ENCODE assay signal across 13 cellular contexts in the genomic region with DNA sequence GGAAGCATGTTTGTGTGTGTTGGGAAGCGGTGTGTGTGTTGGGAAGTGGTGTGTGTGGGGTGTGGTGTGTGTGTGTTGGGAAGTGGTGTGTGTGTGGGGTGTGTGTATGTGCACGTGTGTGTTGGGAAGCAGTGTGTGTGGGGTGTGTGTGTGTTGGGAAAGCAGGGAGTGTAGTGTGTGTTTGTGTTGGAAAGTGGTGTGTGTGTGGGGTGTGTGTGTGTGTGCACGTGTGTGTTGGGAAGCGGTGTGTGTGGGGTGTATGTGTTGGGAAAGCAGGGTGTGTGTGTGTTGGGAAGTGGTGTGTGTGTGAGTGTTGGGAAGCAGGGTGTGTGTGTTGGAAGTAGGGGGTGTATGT. TPM values are rescaled to one million over a fixed set of nuclear protein-coding genes. Genes with fewer than 3 reads are reported as not detected.
A peak's percentile ranks its signal among the peaks of the same experiment; 100 is the strongest.
DNase-seq lines count a peak whose midpoint lies in the region; ATAC-seq, FAIRE-seq and TF ChIP-seq lines count a peak whose summit lies in the region.
"Had no signal": no experiment of that assay in that cellular context is flagged by ENCODE, and none has a peak within 500 bp of the region (broad histone marks: within the 10 kb centered on the region; RNA-seq: fewer than 3 reads in every experiment).

No MANE protein-coding gene starts in this region.

- no peaks in the 10 kb centered on the region for H3K36me3 ChIP-seq in H1 (ENCODE audit: control insufficient read depth in 2 of 4, insufficient read depth in 4 of 4, low read length in 3 of 4)

- H3K27me3 Mint-ChIP-seq in activated B cell treated with CpG ODN at 0.5 μM for 24 hours: peaks cover 4% of the 10 kb centered on the region
- peaks cover 64% of the 10 kb centered on the region for H3K27me3 Mint-ChIP-seq in progenitor cell of endocrine pancreas

- H3K9ac ChIP-seq in H1 (replicated peaks in 1 of 4; ENCODE audit: extremely low read depth in 1 of 4, low read depth in 3 of 4, low read length in 3 of 4): no peak overlapping the region; a peak in 1 of 7 replicates

- no peak overlapping the region for H4K5ac ChIP-seq in H1 (ENCODE audit: insufficient read length, low read depth, low read length)

- peak overlapping the region; percentile 95 for H2AFZ ChIP-seq in H1 (ENCODE audit: low read length)

- peaks cover 0 to 7% of the 10 kb centered on the region in 2 experiments for H4K20me1 ChIP-seq in H1 (replicated peaks in 1 of 2; ENCODE audit: control insufficient read depth in 1 of 2, insufficient read depth in 2 of 2, low read length in 2 of 2)

- H3K9me3 Mint-ChIP-seq in activated B cell treated with CpG ODN at 0.5 μM for 24 hours (no peaks in the 10 kb centered on the region), progenitor cell of endocrine pancreas (ENCODE audit: low read depth) (no peaks in the 10 kb centered on the region)

- H3K23me2 ChIP-seq in H1 (ENCODE audit: low read depth, low read length): peaks cover 15% of the 10 kb centered on the region

- WGBS in H1 (ENCODE audit: extremely low coverage in 1 of 2, insufficient coverage in 1 of 2, insufficient read length in 1 of 2, insufficient replicate concordance in 2 of 2, low coverage in 1 of 2, low lambda C conversion rate in 2 of 2, missing lambda C conversion rate in 1 of 2), 2 experiments: 92 to 100% methylated on average over 1 to 3 of the region's 4 CpGs

- H3K4ac ChIP-seq in H1 (replicated peaks; ENCODE audit: insufficient read length, low read depth, low read length): no peak overlapping the region

- intact Hi-C loops in activated B cell treated with CpG ODN at 0.5 μM for 24 hours (cut with micrococcal nuclease) (no loop called here), posterior cingulate gyrus (cut with DNase I) (no loop called here)

- peak overlapping the region in 1 of 2 experiments; percentile 89; a peak in 2 of 4 replicates for H3K4me2 ChIP-seq in H1 (ENCODE audit: insufficient read depth in 1 of 2, low read depth in 2 of 2, low read length in 2 of 2)

- H4K91ac ChIP-seq in H1 (replicated peaks; ENCODE audit: insufficient read length, low read length): peak overlapping the region; percentile 61

- no peak overlapping the region for H3K27ac ChIP-seq in H1 (ENCODE audit: low read depth, low read length)

- H3K79me2 ChIP-seq in H1 (ENCODE audit: control insufficient read depth in 1 of 2, insufficient read depth in 2 of 2, low read length in 2 of 2): no peaks in the 10 kb centered on the region

- H3K4me3 ChIP-seq in H1 (ENCODE audit: extremely low read depth in 1 of 4, insufficient read depth in 2 of 4, low read depth in 3 of 4, low read length in 4 of 4): peak overlapping the region in 1 of 4 experiments; percentile 55; a peak in 1 of 8 replicates

- no peak overlapping the region for H4K8ac ChIP-seq in H1 (ENCODE audit: extremely low read depth, insufficient read depth, low read length)

- no peak for FAIRE-seq in H1 (lab: Jason Lieb, UNC)

- H3K27me3 ChIP-seq in H1 (replicated peaks in 1 of 4; ENCODE audit: control insufficient read depth in 3 of 4, extremely low read depth in 1 of 4, insufficient read depth in 3 of 4, low read length in 3 of 4): peaks cover 0 to 26% (median 23%) of the 10 kb centered on the region in 4 experiments; a peak in 6 of 7 replicates

- no peak overlapping the region for H3K23ac ChIP-seq in H1 (ENCODE audit: insufficient read length)

- H2BK5ac ChIP-seq in H1 (ENCODE audit: low read depth, low read length): no peak overlapping the region; the same call in 1 of the 2 replicates

- no peaks in the 10 kb centered on the region for H3K9me3 ChIP-seq in H1 (ENCODE audit: insufficient read depth in 2 of 2, low read depth in 1 of 2, low read length in 1 of 2)

- peak overlapping the region; percentile 55; the same call in 1 of the 2 replicates for H2AK5ac ChIP-seq in H1 (ENCODE audit: low read depth, low read length)

- H3K18ac ChIP-seq in H1 (ENCODE audit: extremely low read depth, low read length): no peak overlapping the region

- H3K79me1 ChIP-seq in H1 (ENCODE audit: low read depth, low read length): no peaks in the 10 kb centered on the region

- H2BK120ac ChIP-seq in H1 (replicated peaks; ENCODE audit: low read depth, low read length): no peak overlapping the region

- H3K27ac Mint-ChIP-seq in activated B cell treated with CpG ODN at 0.5 μM for 24 hours (no peak overlapping the region), progenitor cell of endocrine pancreas (no peak overlapping the region)

- TF ChIP-seq CTCF in activated B cell treated with CpG ODN at 0.5 μM for 24 hours (IDR thresholded peaks at IDR 0.05): no peak
- no peak for TF ChIP-seq CTCF in H1 (IDR thresholded peaks at IDR 0.05; ENCODE audit: control extremely low read depth in 1 of 3, insufficient read depth in 1 of 3, low read depth in 1 of 3, low read length in 3 of 3)
- no peak for TF ChIP-seq CTCF in progenitor cell of endocrine pancreas (IDR thresholded peaks at IDR 0.05; ENCODE audit: unreplicated experiment)

- no peak overlapping the region for H3K14ac ChIP-seq in H1 (ENCODE audit: insufficient read length)

- H2BK20ac ChIP-seq in H1 (ENCODE audit: low read length): no peak overlapping the region

- no peak for TF ChIP-seq EP300 in H1 (IDR thresholded peaks at IDR 0.05; ENCODE audit: borderline replicate concordance in 1 of 2, low read depth in 2 of 2, low read length in 2 of 2)

- POLR2A ChIA-PET in activated B cell treated with CpG ODN at 0.5 μM for 24 hours (lab: Charles Lee) (no interaction called here), H1 (lab: Charles Lee; ENCODE audit: partially characterized antibody) (no interaction called here)

- CTCF ChIA-PET in activated B cell treated with CpG ODN at 0.5 μM for 24 hours (lab: Charles Lee): no interaction called here
- CTCF ChIA-PET in H1 (lab: Charles Lee; ENCODE audit: partially characterized antibody): no interaction called here

- peak overlapping the region; percentile 97 for H3K56ac ChIP-seq in H1 (replicated peaks; ENCODE audit: insufficient read length, low read depth, low read length)

- peak overlapping the region; percentile 75 for H3K4me3 Mint-ChIP-seq in activated B cell treated with CpG ODN at 0.5 μM for 24 hours
- peak overlapping the region; percentile 35 for H3K4me3 Mint-ChIP-seq in progenitor cell of endocrine pancreas (ENCODE audit: low read depth)

- H3K36me3 Mint-ChIP-seq in activated B cell treated with CpG ODN at 0.5 μM for 24 hours (ENCODE audit: low read depth) (no peaks in the 10 kb centered on the region), progenitor cell of endocrine pancreas (ENCODE audit: insufficient read depth) (no peaks in the 10 kb centered on the region)

- peak; percentile 47 for DNase-seq in activated effector memory CD4-positive, alpha-beta T cell treated with anti-CD3 and anti-CD28 coated beads, Interleukin-2, amount 50 U/mL, for 16 hours
- DNase-seq in activated effector memory CD4-positive, alpha-beta T cell treated with Interleukin-2 at 50 U/mL for 16 hours: no peak
- DNase-seq in activated B cell treated with CpG ODN at 0.5 μM for 24 hours (no peak), H1 (ENCODE audit: low read depth in 1 of 2, low spot score in 2 of 2) (no peak), progenitor cell of endocrine pancreas (ENCODE audit: low spot score, unreplicated experiment) (no peak), posterior cingulate gyrus (no peak), GM03348 (ENCODE audit: low spot score) (no peak)
- DNase-seq: activated CD8-positive, alpha-beta memory T cell treated with anti-CD3 and anti-CD28 coated beads, Interleukin-2, amount 50 U/mL, for 4 hours; NCI-H1417 treated with DMSO at 0.1 percent for 48 hours; NCI-H345; occipital lobe had no signal

- ATAC-seq in activated B cell treated with CpG ODN at 0.5 μM for 24 hours (ENCODE audit: low read depth) (no peak), GM19328 (IDR thresholded peaks at IDR 0.05; ENCODE audit: unreplicated experiment) (no peak)

- H2BK12ac ChIP-seq in H1 (ENCODE audit: low read depth, low read length): peak overlapping the region; percentile 89

- no peak for TF ChIP-seq POLR2A in H1 (IDR thresholded peaks at IDR 0.05; ENCODE audit: control extremely low read depth in 1 of 2, low read depth in 2 of 2, low read length in 2 of 2)

- H3K4me1 ChIP-seq in H1 (replicated peaks in 1 of 4; ENCODE audit: control insufficient read depth in 3 of 4, insufficient read depth in 4 of 4, low read length in 3 of 4): peaks cover 0 to 6% (median 1%) of the 10 kb centered on the region in 4 experiments; a peak in 3 of 7 replicates

- H3K4me1 Mint-ChIP-seq in activated B cell treated with CpG ODN at 0.5 μM for 24 hours: peaks cover 49% of the 10 kb centered on the region
- no peaks in the 10 kb centered on the region for H3K4me1 Mint-ChIP-seq in progenitor cell of endocrine pancreas (ENCODE audit: low read depth)

- no peak for TF ChIP-seq RAD21 in H1 (IDR thresholded peaks at IDR 0.05 in 1 of 2, conservative IDR thresholded peaks at IDR 0.05 in 1 of 2; ENCODE audit: low read depth in 2 of 2, low read length in 2 of 2)

- H2BK15ac ChIP-seq in H1 (ENCODE audit: low read length): peak overlapping the region; percentile 93; the same call in 1 of the 2 replicates

RNA-seq across cellular contexts. Expression of a gene that starts 0.8 kb away (rescaled TPM):
- 2.9 and 3.7 TPM in 2 replicates for total RNA-seq in activated B cell treated with CpG ODN at 0.5 μM for 24 hours
- total RNA-seq in H1 (2021; fragmentation: NEBNext Ultra II Directional; extraction: Animal tissue kit (Norgen Biotek cat#: 25700)): 0.37 and 1.1 TPM in 2 replicates
- 0.42 and 0.61 TPM in 2 replicates for polyA plus RNA-seq in H1 (2011; rRNA removed)
- polyA plus RNA-seq in H1 (2011; cell fraction: cytosol; rRNA removed): 0.27 TPM
- 0.34 TPM for polyA plus RNA-seq in H1 (2011; cell fraction: nucleus; rRNA removed)
- polyA plus RNA-seq in H1 (2012, experiment 1 of 2): 0.11 to 0.43 TPM (median 0.21 TPM) in 4 replicates
- polyA plus RNA-seq in H1 (2012, experiment 2 of 2): 0.04 TPM
- 0.28 TPM for polyA plus RNA-seq in H1 (2013, experiment 1 of 2)
- 0.24 TPM for polyA plus RNA-seq in H1 (2013, experiment 2 of 2)
- polyA minus RNA-seq in H1 (2011; rRNA and poly(A)+ RNA removed): 0.66 and 1.0 TPM in 2 replicates
- polyA minus RNA-seq in H1 (2011; cell fraction: cytosol; rRNA and poly(A)+ RNA removed): 1.2 TPM
- 1.2 TPM for polyA minus RNA-seq in H1 (2011; cell fraction: nucleus; rRNA and poly(A)+ RNA removed)
- not detected in 2 replicates for total RNA-seq in progenitor cell of endocrine pancreas
- total RNA-seq: H7 had no signal

RNA-seq across cellular contexts. Expression of a gene that starts 11.5 kb away (rescaled TPM):
- total RNA-seq in activated B cell treated with CpG ODN at 0.5 μM for 24 hours (33.1 and 34.5 TPM in 2 replicates), progenitor cell of endocrine pancreas (not detected in 2 replicates)
- not detected in 2 replicates for total RNA-seq in H1 (2021; fragmentation: NEBNext Ultra II Directional; extraction: Animal tissue kit (Norgen Biotek cat#: 25700))
- polyA plus RNA-seq in H1 (2011; rRNA removed): not detected in 2 replicates
- polyA plus RNA-seq in H1 (2011; cell fraction: cytosol; rRNA removed): not detected
- polyA plus RNA-seq in H1 (2011; cell fraction: nucleus; rRNA removed): not detected
- polyA plus RNA-seq in H1 (2012, experiment 1 of 2): not detected in 4 replicates
- polyA plus RNA-seq in H1 (2012, experiment 2 of 2): not detected
- not detected for polyA plus RNA-seq in H1 (2013, experiment 1 of 2)
- not detected for polyA plus RNA-seq in H1 (2013, experiment 2 of 2)
- 0.17 TPM in 1 of 2 replicates, not detected in the other for polyA minus RNA-seq in H1 (2011; rRNA and poly(A)+ RNA removed)
- not detected for polyA minus RNA-seq in H1 (2011; cell fraction: cytosol; rRNA and poly(A)+ RNA removed)
- polyA minus RNA-seq in H1 (2011; cell fraction: nucleus; rRNA and poly(A)+ RNA removed): not detected
- total RNA-seq: H7 had no signal

RNA-seq across cellular contexts. Expression of a gene that starts 49.3 kb away (rescaled TPM):
- total RNA-seq in activated B cell treated with CpG ODN at 0.5 μM for 24 hours (116 and 122 TPM in 2 replicates), progenitor cell of endocrine pancreas (18.7 and 21.9 TPM in 2 replicates)
- total RNA-seq in H1 (2021; fragmentation: NEBNext Ultra II Directional; extraction: Animal tissue kit (Norgen Biotek cat#: 25700)): 18.7 and 18.8 TPM in 2 replicates
- 2.9 and 3.7 TPM in 2 replicates for polyA plus RNA-seq in H1 (2011; rRNA removed)
- polyA plus RNA-seq in H1 (2011; cell fraction: cytosol; rRNA removed): 4.9 TPM
- polyA plus RNA-seq in H1 (2011; cell fraction: nucleus; rRNA removed): 3.4 TPM
- polyA plus RNA-seq in H1 (2012, experiment 1 of 2): 4.2 to 8.5 TPM (median 6.2 TPM) in 4 replicates
- 0.43 TPM for polyA plus RNA-seq in H1 (2012, experiment 2 of 2)
- 5.9 TPM for polyA plus RNA-seq in H1 (2013, experiment 1 of 2)
- polyA plus RNA-seq in H1 (2013, experiment 2 of 2): 7.9 TPM
- 8.3 and 9.6 TPM in 2 replicates for polyA minus RNA-seq in H1 (2011; rRNA and poly(A)+ RNA removed)
- 7.7 TPM for polyA minus RNA-seq in H1 (2011; cell fraction: cytosol; rRNA and poly(A)+ RNA removed)
- 14.7 TPM for polyA minus RNA-seq in H1 (2011; cell fraction: nucleus; rRNA and poly(A)+ RNA removed)

Comparison
In these comparisons a context has a peak if more than half of its experiments do, and no peak if none do; other contexts are left out.
1. RNA of a gene that starts 11.5 kb away (total RNA-seq): 33.1 to 34.5 TPM in activated B cell treated with CpG ODN at 0.5 μM for 24 hours; not detected in H1 and not detected in progenitor cell of endocrine pancreas; every median in the first group is over 10 times any median in the second.